In the genomic region with DNA sequence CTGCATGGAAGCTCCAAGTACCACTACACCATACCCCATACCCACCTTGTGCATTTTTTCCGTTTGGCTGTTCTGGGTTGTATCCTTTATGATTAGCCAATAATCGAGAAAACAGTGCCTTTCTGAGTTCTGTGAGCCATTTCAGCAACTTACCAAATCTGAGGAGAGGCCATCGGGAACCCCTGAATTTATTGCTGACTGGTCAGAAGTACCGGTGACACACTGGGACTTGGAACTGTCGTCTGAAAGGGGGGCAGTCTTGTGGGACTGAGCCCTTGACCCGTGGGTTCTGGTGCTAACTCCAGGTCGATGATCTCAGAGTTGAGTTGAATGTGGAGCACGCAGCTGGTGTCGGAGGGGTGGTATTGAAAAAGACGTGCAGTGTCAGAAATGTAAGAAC, we compare ENCODE assay signal across 22 cellular contexts.
"Had no signal": no experiment of that assay in that cellular context is flagged by ENCODE, and none has a peak within 500 bp of the region (broad histone marks: within the 10 kb centered on the region; RNA-seq: fewer than 3 reads in every experiment).

No MANE protein-coding gene starts in this region.

- H3K4me3 Mint-ChIP-seq: activated CD8-positive, alpha-beta memory T cell treated with anti-CD3 and anti-CD28 coated beads, Interleukin-2, amount 10 ng/mL, durations not matched to agents 7 days and 5 days; activated naive CD4-positive, alpha-beta T cell treated with anti-CD3 and anti-CD28 coated beads, Interleukin-2, amount 10 ng/mL, durations not matched to agents 7 days and 5 days; activated naive CD8-positive, alpha-beta T cell treated with anti-CD3 and anti-CD28 coated beads, Interleukin-2, amount 10 ng/mL, durations not matched to agents 7 days and 5 days; activated T-cell treated with anti-CD3 and anti-CD28 coated beads, Interleukin-2, amount 50 U/mL, for 24 hours; activated T-helper 1 cell treated with anti-CD3 and anti-CD28 coated beads, Interleukin-12 subunit alpha, Interleukin-12 subunit beta, Interleukin-2, Interleukin-4 antibody, amounts not matched to agents 30 ng/mL and 10 ng/mL and 1 ng/mL, durations not matched to agents 14 hours and 24 hours and 36 hours; T-helper 1 cell treated with Interleukin-12 subunit alpha and Interleukin-12 subunit beta and Interleukin-4 antibody, amounts not matched to agents 30 μg/mL and 1 μg/mL, for 36 hours had no signal

- H3K27me3 Mint-ChIP-seq: activated CD8-positive, alpha-beta memory T cell treated with anti-CD3 and anti-CD28 coated beads, Interleukin-2, amount 10 ng/mL, durations not matched to agents 7 days and 5 days; activated naive CD4-positive, alpha-beta T cell treated with anti-CD3 and anti-CD28 coated beads, Interleukin-2, amount 10 ng/mL, durations not matched to agents 7 days and 5 days; activated naive CD8-positive, alpha-beta T cell treated with anti-CD3 and anti-CD28 coated beads, Interleukin-2, amount 10 ng/mL, durations not matched to agents 7 days and 5 days; activated T-cell treated with anti-CD3 and anti-CD28 coated beads, Interleukin-2, amount 50 U/mL, for 24 hours had no signal

- H3K4me1 Mint-ChIP-seq: activated naive CD4-positive, alpha-beta T cell treated with anti-CD3 and anti-CD28 coated beads, Interleukin-2, amount 10 ng/mL, durations not matched to agents 7 days and 5 days had no signal

- H3K27ac Mint-ChIP-seq: activated CD8-positive, alpha-beta memory T cell treated with anti-CD3 and anti-CD28 coated beads, Interleukin-2, amount 10 ng/mL, durations not matched to agents 7 days and 5 days; activated naive CD4-positive, alpha-beta T cell treated with anti-CD3 and anti-CD28 coated beads, Interleukin-2, amount 10 ng/mL, durations not matched to agents 7 days and 5 days; activated naive CD8-positive, alpha-beta T cell treated with anti-CD3 and anti-CD28 coated beads, Interleukin-2, amount 10 ng/mL, durations not matched to agents 7 days and 5 days; activated T-cell treated with anti-CD3 and anti-CD28 coated beads, Interleukin-2, amount 50 U/mL, for 24 hours; activated T-helper 1 cell treated with anti-CD3 and anti-CD28 coated beads, Interleukin-12 subunit alpha, Interleukin-12 subunit beta, Interleukin-2, Interleukin-4 antibody, amounts not matched to agents 30 ng/mL and 10 ng/mL and 1 ng/mL, durations not matched to agents 14 hours and 24 hours and 36 hours; T-helper 1 cell treated with Interleukin-12 subunit alpha and Interleukin-12 subunit beta and Interleukin-4 antibody, amounts not matched to agents 30 μg/mL and 1 μg/mL, for 36 hours had no signal

- ATAC-seq: activated CD8-positive, alpha-beta memory T cell treated with anti-CD3 and anti-CD28 coated beads, Interleukin-2, amount 10 ng/mL, durations not matched to agents 7 days and 5 days; PC-3; SK-N-SH treated with all-trans-retinoic acid at 6 μM for 48 hours had no signal

- H3K9me3 Mint-ChIP-seq: activated naive CD4-positive, alpha-beta T cell treated with anti-CD3 and anti-CD28 coated beads, Interleukin-2, amount 10 ng/mL, durations not matched to agents 7 days and 5 days; activated naive CD8-positive, alpha-beta T cell treated with anti-CD3 and anti-CD28 coated beads, Interleukin-2, amount 10 ng/mL, durations not matched to agents 7 days and 5 days; activated T-cell treated with anti-CD3 and anti-CD28 coated beads, Interleukin-2, amount 50 U/mL, for 24 hours; activated T-helper 1 cell treated with anti-CD3 and anti-CD28 coated beads, Interleukin-12 subunit alpha, Interleukin-12 subunit beta, Interleukin-2, Interleukin-4 antibody, amounts not matched to agents 30 ng/mL and 10 ng/mL and 1 ng/mL, durations not matched to agents 14 hours and 24 hours and 36 hours; T-helper 1 cell treated with Interleukin-12 subunit alpha and Interleukin-12 subunit beta and Interleukin-4 antibody, amounts not matched to agents 30 μg/mL and 1 μg/mL, for 36 hours had no signal

- DNase-seq: activated CD4-positive, alpha-beta T cell treated with anti-CD3 and anti-CD28 coated beads for 48 hours; activated CD4-positive, alpha-beta T cell treated with anti-CD3 and anti-CD28 coated beads, Interleukin-2, amount 50 U/mL, for 4 hours; activated CD4-positive, CD25-positive, alpha-beta regulatory T cell treated with anti-CD3 and anti-CD28 coated beads, Interleukin-2, amount 50 U/mL, for 72 hours; activated CD8-positive, alpha-beta memory T cell treated with anti-CD3 and anti-CD28 coated beads, Interleukin-2, amount 10 ng/mL, durations not matched to agents 7 days and 5 days; activated gamma-delta T cell treated with Interleukin-2 at 50 U/mL for 16 hours; activated naive CD4-positive, alpha-beta T cell treated with anti-CD3 and anti-CD28 coated beads, Interleukin-2, amount 10 ng/mL, durations not matched to agents 7 days and 5 days; activated naive CD8-positive, alpha-beta T cell treated with anti-CD3 and anti-CD28 coated beads, Interleukin-2, amount 10 ng/mL, durations not matched to agents 7 days and 5 days; activated T-cell treated with anti-CD3 and anti-CD28 coated beads, Interleukin-2, amount 50 U/mL, for 24 hours; aorta; caudate nucleus; MM.1S; NCI-H1105 treated with DMSO at 0.1 percent for 48 hours; NCI-H1436 treated with DMSO at 0.1 percent for 48 hours; NCI-H187; NCI-H2081; NCI-H446; NCI-H524; PC-3; SHP77 had no signal
